Comparison of ENCODE assay signal across 9 cellular contexts in the genomic region with DNA sequence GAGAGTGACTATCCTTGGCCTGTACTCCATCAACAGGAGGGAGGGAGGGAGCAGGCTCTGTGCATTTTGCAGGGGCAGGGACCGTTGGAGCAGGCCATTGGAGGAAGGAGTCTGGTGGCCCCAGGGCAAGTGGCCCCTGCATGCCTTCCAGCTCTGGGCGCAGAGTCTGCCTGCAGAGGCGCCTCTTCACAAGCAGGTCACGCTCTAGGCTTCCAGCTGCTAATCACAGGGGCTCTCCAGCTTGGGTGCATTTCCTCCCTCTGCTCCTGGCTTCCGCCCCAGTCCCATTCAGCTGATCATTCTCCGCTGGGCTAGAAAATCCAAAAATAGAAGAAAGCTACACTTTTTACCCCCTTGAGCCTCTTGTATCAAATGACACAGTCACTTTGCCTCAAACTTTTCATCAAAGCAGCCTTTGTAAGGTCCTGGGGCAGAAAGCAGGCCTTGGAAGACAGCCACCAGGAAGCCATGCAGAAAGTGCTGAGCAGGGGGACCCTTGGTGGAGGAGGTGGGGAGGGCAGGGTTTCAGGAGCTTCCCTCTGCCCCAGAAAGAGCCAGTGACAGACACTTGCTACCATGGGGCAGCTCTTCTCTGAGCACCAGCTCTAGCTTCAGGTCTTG. TPM values are rescaled to one million over a fixed set of nuclear protein-coding genes. Genes with fewer than 3 reads are reported as not detected.
DNase-seq lines count a peak whose midpoint lies in the region; ATAC-seq and TF ChIP-seq lines count a peak whose summit lies in the region.
"Had no signal": no experiment of that assay in that cellular context is flagged by ENCODE, and none has a peak within 500 bp of the region (broad histone marks: within the 10 kb centered on the region; RNA-seq: fewer than 3 reads in every experiment).

No MANE protein-coding gene starts in this region.

- CTCF ChIA-PET in GM10248 (lab: Yijun Ruan, JAX), result interaction anchor here (1.0 to 2.3 kb wide), 12 partner anchors 10 to 844 kb away, joined by 3 to 13 read pairs (median 4); no protein-coding TSS in a partner anchor

- peak; percentile 61 for ATAC-seq in HG02678 (IDR thresholded peaks at IDR 0.05; ENCODE audit: unreplicated experiment)
- peak; percentile 94 to 98 for ATAC-seq in naive B cell (ENCODE audit: low read depth in 2 of 2)
- ATAC-seq in HG03521 (IDR thresholded peaks at IDR 0.05; ENCODE audit: unreplicated experiment), result no peak

- H3K27ac ChIP-seq in colonic mucosa, result no peak overlapping the region

- no peaks in the 10 kb centered on the region for H3K27me3 ChIP-seq in colonic mucosa

- no peak overlapping the region for H3K4me3 ChIP-seq in colonic mucosa

- peaks cover 17 to 20% (median 18%) of the 10 kb centered on the region in 3 donors for H3K4me1 Mint-ChIP-seq in naive B cell
- H3K4me1 Mint-ChIP-seq: activated naive CD4-positive, alpha-beta T cell treated with anti-CD3 and anti-CD28 coated beads, Interleukin-2, amount 50 U/mL, for 24 hours had no signal

- no peaks in the 10 kb centered on the region for H3K9me3 Mint-ChIP-seq in naive B cell
- H3K9me3 Mint-ChIP-seq: activated naive CD4-positive, alpha-beta T cell treated with anti-CD3 and anti-CD28 coated beads, Interleukin-2, amount 50 U/mL, for 24 hours had no signal

- no peaks in the 10 kb centered on the region for H3K9me3 ChIP-seq in colonic mucosa

- intact Hi-C loops in colonic mucosa (cut with DNase I), result no loop called here

- POLR2A ChIA-PET in GM10248 (lab: Yijun Ruan, JAX), result no interaction called here

- no peak overlapping the region for H3K9ac ChIP-seq in colonic mucosa (ENCODE audit: low read depth in 2 of 2, low read length in 2 of 2)

- H3K36me3 ChIP-seq in colonic mucosa, result no peaks in the 10 kb centered on the region

- TF ChIP-seq CTCF in GM10248 (IDR thresholded peaks at IDR 0.05; ENCODE audit: control extremely low read depth, extremely low read depth, low read depth, missing control alignments) (peak; percentile 53), colonic mucosa (IDR thresholded peaks at IDR 0.05) (no peak)

- no peaks in the 10 kb centered on the region for H3K4me1 ChIP-seq in colonic mucosa

- peak overlapping the region in 5 of 6 donors; percentile 7 to 82 (median 47) for H3K27ac Mint-ChIP-seq in naive B cell
- H3K27ac Mint-ChIP-seq: activated naive CD4-positive, alpha-beta T cell treated with anti-CD3 and anti-CD28 coated beads, Interleukin-2, amount 50 U/mL, for 24 hours had no signal

- H3K27me3 Mint-ChIP-seq in naive B cell, result peaks cover 0 to 1% (median 0%) of the 10 kb centered on the region in 3 donors
- H3K27me3 Mint-ChIP-seq: activated naive CD4-positive, alpha-beta T cell treated with anti-CD3 and anti-CD28 coated beads, Interleukin-2, amount 50 U/mL, for 24 hours had no signal

- DNase-seq in GM10248 (ENCODE audit: extremely low spot score) (peak; percentile 75), colonic mucosa (peak; percentile 44), naive B cell (peak; percentile 48), NCI-H774 (lab: John Stamatoyannopoulos, UW) (no peak), DMS53 (lab: John Stamatoyannopoulos, UW) (no peak), SW480 (ENCODE audit: low spot score) (no peak)

- H3K4me3 Mint-ChIP-seq in naive B cell, result peak overlapping the region in 7 of 8 donors; percentile 26 to 66 (median 44)
- H3K4me3 Mint-ChIP-seq: activated naive CD4-positive, alpha-beta T cell treated with anti-CD3 and anti-CD28 coated beads, Interleukin-2, amount 50 U/mL, for 24 hours had no signal

- no peaks in the 10 kb centered on the region for H3K36me3 Mint-ChIP-seq in naive B cell
- H3K36me3 Mint-ChIP-seq: activated naive CD4-positive, alpha-beta T cell treated with anti-CD3 and anti-CD28 coated beads, Interleukin-2, amount 50 U/mL, for 24 hours had no signal

RNA-seq across cellular contexts. Expression of a gene that starts 11.3 kb away (rescaled TPM):
- not detected for total RNA-seq in colonic mucosa
- not detected for polyA plus RNA-seq in naive B cell (ENCODE audit: low read depth in 6 of 6)

RNA-seq across cellular contexts. Expression of a gene that starts 51.7 kb away (rescaled TPM):
- 10 to 100 TPM in 1 of 2 donors, 1 to 10 TPM in 1; 7.0 to 22.5 TPM for total RNA-seq in colonic mucosa
- 10 to 100 TPM in 5 of 6 donors, 1 to 10 TPM in 1; 8.5 to 21.7 (median 13.9) TPM for polyA plus RNA-seq in naive B cell (ENCODE audit: low read depth in 6 of 6)

RNA-seq across cellular contexts. Expression of a gene that starts 51.7 kb away (rescaled TPM):
- 1 to 10 TPM; 1.5 to 3.6 TPM for total RNA-seq in colonic mucosa
- 10 to 100 TPM in 1 of 6 donors, 1 to 10 TPM in 4, under 1 TPM in 1; 0.82 to 10.8 (median 7.9) TPM for polyA plus RNA-seq in naive B cell (ENCODE audit: low read depth in 6 of 6)

Comparison
In these comparisons a context has a peak if more than half of its experiments do, and no peak if none do; other contexts are left out.
1. DNase-seq: peak in GM10248 (single experiment), colonic mucosa (single experiment) and naive B cell (single experiment); none in NCI-H774 (single experiment), DMS53 (single experiment) and SW480 (single experiment).